ENCODE assay signal across 1 cellular context in genomic region chr2:8138923-8139667, GRCh38.
TF ChIP-seq lines count a peak whose summit lies in the region.

No MANE protein-coding gene starts in this region.

TF ChIP-seq in HepG2, 621 proteins besides CTCF, POLR2A, EP300 and RAD21 (continued from another document and continues in another):
- TF ChIP-seq, protein P1, sequence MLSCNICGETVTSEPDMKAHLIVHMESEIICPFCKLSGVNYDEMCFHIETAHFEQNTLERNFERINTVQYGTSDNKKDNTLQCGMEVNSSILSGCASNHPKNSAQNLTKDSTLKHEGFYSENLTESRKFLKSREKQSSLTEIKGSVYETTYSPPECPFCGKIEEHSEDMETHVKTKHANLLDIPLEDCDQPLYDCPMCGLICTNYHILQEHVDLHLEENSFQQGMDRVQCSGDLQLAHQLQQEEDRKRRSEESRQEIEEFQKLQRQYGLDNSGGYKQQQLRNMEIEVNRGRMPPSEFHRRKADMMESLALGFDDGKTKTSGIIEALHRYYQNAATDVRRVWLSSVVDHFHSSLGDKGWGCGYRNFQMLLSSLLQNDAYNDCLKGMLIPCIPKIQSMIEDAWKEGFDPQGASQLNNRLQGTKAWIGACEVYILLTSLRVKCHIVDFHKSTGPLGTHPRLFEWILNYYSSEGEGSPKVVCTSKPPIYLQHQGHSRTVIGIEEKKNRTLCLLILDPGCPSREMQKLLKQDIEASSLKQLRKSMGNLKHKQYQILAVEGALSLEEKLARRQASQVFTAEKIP (CRISPR knock-in tag; IDR thresholded peaks at IDR 0.05; ENCODE audit: borderline replicate concordance) = no peak
- TF ChIP-seq ZBTB20 (CRISPR knock-in tag; IDR thresholded peaks at IDR 0.05; ENCODE audit: borderline replicate concordance, low read depth) (peak; percentile 77; the same call in 1 of the 2 replicates), ZNF879 (CRISPR knock-in tag; IDR thresholded peaks at IDR 0.05) (no peak), RNF2 (conservative IDR thresholded peaks at IDR 0.05; ENCODE audit: low read depth) (peak; percentile 47; the same call in 1 of the 2 replicates), ZBTB2 (CRISPR knock-in tag; IDR thresholded peaks at IDR 0.05; ENCODE audit: low read depth) (no peak), ISL2 (CRISPR knock-in tag; IDR thresholded peaks at IDR 0.05) (peak; percentile 96), ZNF652 (CRISPR knock-in tag; IDR thresholded peaks at IDR 0.05; ENCODE audit: borderline replicate concordance, low read depth) (peak; percentile 44; the same call in 1 of the 2 replicates), REPIN1 (CRISPR knock-in tag; IDR thresholded peaks at IDR 0.05; ENCODE audit: borderline replicate concordance, low read depth) (peak; percentile 48; the same call in 1 of the 2 replicates), THAP11 (CRISPR knock-in tag; IDR thresholded peaks at IDR 0.05) (peak; percentile 76), TAF15 (IDR thresholded peaks at IDR 0.05; ENCODE audit: low read depth, low read length, poor library complexity, severe bottlenecking) (no peak), PAWR (CRISPR knock-in tag; IDR thresholded peaks at IDR 0.05; ENCODE audit: borderline replicate concordance) (no peak), ZNF710 (CRISPR knock-in tag; IDR thresholded peaks at IDR 0.05; ENCODE audit: borderline replicate concordance) (peak; percentile 90), ZNF292 (CRISPR knock-in tag; IDR thresholded peaks at IDR 0.05; ENCODE audit: borderline replicate concordance, low read depth) (peak; percentile 75; the same call in 1 of the 2 replicates), MAFK (conservative IDR thresholded peaks at IDR 0.05 in 1 of 2, IDR thresholded peaks at IDR 0.05 in 1 of 2; ENCODE audit: low read length in 2 of 2) (no peak), FOXJ3 (CRISPR knock-in tag; IDR thresholded peaks at IDR 0.05; ENCODE audit: borderline replicate concordance) (peak; percentile 99), STAT5B (CRISPR knock-in tag; IDR thresholded peaks at IDR 0.05) (0 out of 2 replicates have a peak, but pooled peaks have one; percentile 26), AGO2 (optimal IDR thresholded peaks at IDR 0.05; ENCODE audit: low read depth, low read length) (no peak), ZKSCAN5 (CRISPR knock-in tag; IDR thresholded peaks at IDR 0.05) (no peak), ZNF24 (IDR thresholded peaks at IDR 0.05) (0 out of 2 replicates have a peak, but pooled peaks have one; percentile 48), ZNF775 (CRISPR knock-in tag; IDR thresholded peaks at IDR 0.05; ENCODE audit: borderline replicate concordance) (peak; percentile 41; the same call in 1 of the 2 replicates)
- TF ChIP-seq, protein P2, sequence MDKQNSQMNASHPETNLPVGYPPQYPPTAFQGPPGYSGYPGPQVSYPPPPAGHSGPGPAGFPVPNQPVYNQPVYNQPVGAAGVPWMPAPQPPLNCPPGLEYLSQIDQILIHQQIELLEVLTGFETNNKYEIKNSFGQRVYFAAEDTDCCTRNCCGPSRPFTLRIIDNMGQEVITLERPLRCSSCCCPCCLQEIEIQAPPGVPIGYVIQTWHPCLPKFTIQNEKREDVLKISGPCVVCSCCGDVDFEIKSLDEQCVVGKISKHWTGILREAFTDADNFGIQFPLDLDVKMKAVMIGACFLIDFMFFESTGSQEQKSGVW (CRISPR knock-in tag; IDR thresholded peaks at IDR 0.05; ENCODE audit: borderline replicate concordance) = no peak
- TF ChIP-seq, protein P3, sequence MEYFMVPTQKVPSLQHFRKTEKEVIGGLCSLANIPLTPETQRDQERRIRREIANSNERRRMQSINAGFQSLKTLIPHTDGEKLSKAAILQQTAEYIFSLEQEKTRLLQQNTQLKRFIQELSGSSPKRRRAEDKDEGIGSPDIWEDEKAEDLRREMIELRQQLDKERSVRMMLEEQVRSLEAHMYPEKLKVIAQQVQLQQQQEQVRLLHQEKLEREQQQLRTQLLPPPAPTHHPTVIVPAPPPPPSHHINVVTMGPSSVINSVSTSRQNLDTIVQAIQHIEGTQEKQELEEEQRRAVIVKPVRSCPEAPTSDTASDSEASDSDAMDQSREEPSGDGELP (IDR thresholded peaks at IDR 0.05; ENCODE audit: borderline replicate concordance, low read depth) = peak; percentile 69; the same call in 1 of the 2 replicates
- TF ChIP-seq, protein P4, sequence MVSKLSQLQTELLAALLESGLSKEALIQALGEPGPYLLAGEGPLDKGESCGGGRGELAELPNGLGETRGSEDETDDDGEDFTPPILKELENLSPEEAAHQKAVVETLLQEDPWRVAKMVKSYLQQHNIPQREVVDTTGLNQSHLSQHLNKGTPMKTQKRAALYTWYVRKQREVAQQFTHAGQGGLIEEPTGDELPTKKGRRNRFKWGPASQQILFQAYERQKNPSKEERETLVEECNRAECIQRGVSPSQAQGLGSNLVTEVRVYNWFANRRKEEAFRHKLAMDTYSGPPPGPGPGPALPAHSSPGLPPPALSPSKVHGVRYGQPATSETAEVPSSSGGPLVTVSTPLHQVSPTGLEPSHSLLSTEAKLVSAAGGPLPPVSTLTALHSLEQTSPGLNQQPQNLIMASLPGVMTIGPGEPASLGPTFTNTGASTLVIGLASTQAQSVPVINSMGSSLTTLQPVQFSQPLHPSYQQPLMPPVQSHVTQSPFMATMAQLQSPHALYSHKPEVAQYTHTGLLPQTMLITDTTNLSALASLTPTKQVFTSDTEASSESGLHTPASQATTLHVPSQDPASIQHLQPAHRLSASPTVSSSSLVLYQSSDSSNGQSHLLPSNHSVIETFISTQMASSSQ (IDR thresholded peaks at IDR 0.05; ENCODE audit: low read depth) = peak; percentile 71
- TF ChIP-seq, protein P4 (CRISPR knock-in tag; IDR thresholded peaks at IDR 0.05; ENCODE audit: borderline replicate concordance) = peak; percentile 81; the same call in 1 of the 2 replicates
- TF ChIP-seq, protein P5, sequence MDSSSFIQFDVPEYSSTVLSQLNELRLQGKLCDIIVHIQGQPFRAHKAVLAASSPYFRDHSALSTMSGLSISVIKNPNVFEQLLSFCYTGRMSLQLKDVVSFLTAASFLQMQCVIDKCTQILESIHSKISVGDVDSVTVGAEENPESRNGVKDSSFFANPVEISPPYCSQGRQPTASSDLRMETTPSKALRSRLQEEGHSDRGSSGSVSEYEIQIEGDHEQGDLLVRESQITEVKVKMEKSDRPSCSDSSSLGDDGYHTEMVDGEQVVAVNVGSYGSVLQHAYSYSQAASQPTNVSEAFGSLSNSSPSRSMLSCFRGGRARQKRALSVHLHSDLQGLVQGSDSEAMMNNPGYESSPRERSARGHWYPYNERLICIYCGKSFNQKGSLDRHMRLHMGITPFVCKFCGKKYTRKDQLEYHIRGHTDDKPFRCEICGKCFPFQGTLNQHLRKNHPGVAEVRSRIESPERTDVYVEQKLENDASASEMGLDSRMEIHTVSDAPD (CRISPR knock-in tag; IDR thresholded peaks at IDR 0.05) = peak; percentile 92; the same call in 1 of the 2 replicates
- TF ChIP-seq, protein P6, sequence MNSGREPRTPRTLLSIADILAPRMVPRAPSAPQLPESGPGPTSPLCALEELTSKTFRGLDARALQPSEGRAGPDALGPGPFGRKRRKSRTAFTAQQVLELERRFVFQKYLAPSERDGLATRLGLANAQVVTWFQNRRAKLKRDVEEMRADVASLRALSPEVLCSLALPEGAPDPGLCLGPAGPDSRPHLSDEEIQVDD (CRISPR knock-in tag; IDR thresholded peaks at IDR 0.05; ENCODE audit: borderline replicate concordance) = no peak
- TF ChIP-seq, protein P7, sequence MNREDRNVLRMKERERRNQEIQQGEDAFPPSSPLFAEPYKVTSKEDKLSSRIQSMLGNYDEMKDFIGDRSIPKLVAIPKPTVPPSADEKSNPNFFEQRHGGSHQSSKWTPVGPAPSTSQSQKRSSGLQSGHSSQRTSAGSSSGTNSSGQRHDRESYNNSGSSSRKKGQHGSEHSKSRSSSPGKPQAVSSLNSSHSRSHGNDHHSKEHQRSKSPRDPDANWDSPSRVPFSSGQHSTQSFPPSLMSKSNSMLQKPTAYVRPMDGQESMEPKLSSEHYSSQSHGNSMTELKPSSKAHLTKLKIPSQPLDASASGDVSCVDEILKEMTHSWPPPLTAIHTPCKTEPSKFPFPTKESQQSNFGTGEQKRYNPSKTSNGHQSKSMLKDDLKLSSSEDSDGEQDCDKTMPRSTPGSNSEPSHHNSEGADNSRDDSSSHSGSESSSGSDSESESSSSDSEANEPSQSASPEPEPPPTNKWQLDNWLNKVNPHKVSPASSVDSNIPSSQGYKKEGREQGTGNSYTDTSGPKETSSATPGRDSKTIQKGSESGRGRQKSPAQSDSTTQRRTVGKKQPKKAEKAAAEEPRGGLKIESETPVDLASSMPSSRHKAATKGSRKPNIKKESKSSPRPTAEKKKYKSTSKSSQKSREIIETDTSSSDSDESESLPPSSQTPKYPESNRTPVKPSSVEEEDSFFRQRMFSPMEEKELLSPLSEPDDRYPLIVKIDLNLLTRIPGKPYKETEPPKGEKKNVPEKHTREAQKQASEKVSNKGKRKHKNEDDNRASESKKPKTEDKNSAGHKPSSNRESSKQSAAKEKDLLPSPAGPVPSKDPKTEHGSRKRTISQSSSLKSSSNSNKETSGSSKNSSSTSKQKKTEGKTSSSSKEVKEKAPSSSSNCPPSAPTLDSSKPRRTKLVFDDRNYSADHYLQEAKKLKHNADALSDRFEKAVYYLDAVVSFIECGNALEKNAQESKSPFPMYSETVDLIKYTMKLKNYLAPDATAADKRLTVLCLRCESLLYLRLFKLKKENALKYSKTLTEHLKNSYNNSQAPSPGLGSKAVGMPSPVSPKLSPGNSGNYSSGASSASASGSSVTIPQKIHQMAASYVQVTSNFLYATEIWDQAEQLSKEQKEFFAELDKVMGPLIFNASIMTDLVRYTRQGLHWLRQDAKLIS (CRISPR knock-in tag; IDR thresholded peaks at IDR 0.05) = no peak
- TF ChIP-seq, protein P8, sequence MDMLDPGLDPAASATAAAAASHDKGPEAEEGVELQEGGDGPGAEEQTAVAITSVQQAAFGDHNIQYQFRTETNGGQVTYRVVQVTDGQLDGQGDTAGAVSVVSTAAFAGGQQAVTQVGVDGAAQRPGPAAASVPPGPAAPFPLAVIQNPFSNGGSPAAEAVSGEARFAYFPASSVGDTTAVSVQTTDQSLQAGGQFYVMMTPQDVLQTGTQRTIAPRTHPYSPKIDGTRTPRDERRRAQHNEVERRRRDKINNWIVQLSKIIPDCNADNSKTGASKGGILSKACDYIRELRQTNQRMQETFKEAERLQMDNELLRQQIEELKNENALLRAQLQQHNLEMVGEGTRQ (IDR thresholded peaks at IDR 0.05; ENCODE audit: low read depth, low read length) = no peak
- TF ChIP-seq, protein P8 (CRISPR knock-in tag; IDR thresholded peaks at IDR 0.05; ENCODE audit: borderline replicate concordance) = peak; percentile 46; the same call in 1 of the 2 replicates
- TF ChIP-seq, protein P9, sequence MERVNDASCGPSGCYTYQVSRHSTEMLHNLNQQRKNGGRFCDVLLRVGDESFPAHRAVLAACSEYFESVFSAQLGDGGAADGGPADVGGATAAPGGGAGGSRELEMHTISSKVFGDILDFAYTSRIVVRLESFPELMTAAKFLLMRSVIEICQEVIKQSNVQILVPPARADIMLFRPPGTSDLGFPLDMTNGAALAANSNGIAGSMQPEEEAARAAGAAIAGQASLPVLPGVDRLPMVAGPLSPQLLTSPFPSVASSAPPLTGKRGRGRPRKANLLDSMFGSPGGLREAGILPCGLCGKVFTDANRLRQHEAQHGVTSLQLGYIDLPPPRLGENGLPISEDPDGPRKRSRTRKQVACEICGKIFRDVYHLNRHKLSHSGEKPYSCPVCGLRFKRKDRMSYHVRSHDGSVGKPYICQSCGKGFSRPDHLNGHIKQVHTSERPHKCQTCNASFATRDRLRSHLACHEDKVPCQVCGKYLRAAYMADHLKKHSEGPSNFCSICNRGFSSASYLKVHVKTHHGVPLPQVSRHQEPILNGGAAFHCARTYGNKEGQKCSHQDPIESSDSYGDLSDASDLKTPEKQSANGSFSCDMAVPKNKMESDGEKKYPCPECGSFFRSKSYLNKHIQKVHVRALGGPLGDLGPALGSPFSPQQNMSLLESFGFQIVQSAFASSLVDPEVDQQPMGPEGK (CRISPR knock-in tag; IDR thresholded peaks at IDR 0.05) = peak; percentile 22; the same call in 1 of the 2 replicates
